ENCODE assay signal across 8 cellular contexts in the genomic region with DNA sequence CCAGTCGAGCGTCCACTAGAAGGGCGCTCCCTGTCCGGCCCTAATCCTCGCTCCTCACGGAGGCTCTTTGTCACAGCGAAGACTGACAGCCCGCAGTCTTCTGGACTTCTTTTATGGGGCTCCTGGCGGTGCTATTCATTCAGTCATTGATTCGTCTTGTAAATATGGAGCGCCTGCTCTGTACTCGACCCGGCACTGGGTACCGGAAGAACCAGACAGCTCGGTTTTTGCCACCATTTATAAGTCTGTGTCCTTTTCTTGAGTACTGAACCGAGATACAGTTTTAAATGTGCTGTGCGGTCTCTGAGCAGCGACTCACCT. TPM values are rescaled to one million over a fixed set of nuclear protein-coding genes. Genes with fewer than 3 reads are reported as not detected.
DNase-seq lines count a peak whose midpoint lies in the region; ATAC-seq and TF ChIP-seq lines count a peak whose summit lies in the region.

No MANE protein-coding gene starts in this region.

- H3K4me1 Mint-ChIP-seq in activated T-cell treated with anti-CD3 and anti-CD28 coated beads, Interleukin-2, amount 50 U/mL, for 72 hours (ENCODE audit: low read depth), result peaks cover 50% of the 10 kb centered on the region
- peaks cover 17% of the 10 kb centered on the region for H3K4me1 Mint-ChIP-seq in endothelial cell (ENCODE audit: unreplicated experiment)

- ATAC-seq in activated T-cell treated with anti-CD3 and anti-CD28 coated beads, Interleukin-2, amount 50 U/mL, for 72 hours (replicated peaks in 1 of 2), result peak; percentile 32 to 38
- ATAC-seq in HG03095 (IDR thresholded peaks at IDR 0.05; ENCODE audit: unreplicated experiment), result peak; percentile 24

- H3K9me3 Mint-ChIP-seq in activated T-cell treated with anti-CD3 and anti-CD28 coated beads, Interleukin-2, amount 50 U/mL, for 72 hours, result peaks cover 1 to 3% of the 10 kb centered on the region in 2 donors
- H3K9me3 Mint-ChIP-seq in endothelial cell (ENCODE audit: unreplicated experiment), result no peaks in the 10 kb centered on the region

- H3K27ac Mint-ChIP-seq in activated T-cell treated with anti-CD3 and anti-CD28 coated beads, Interleukin-2, amount 50 U/mL, for 72 hours, result peak overlapping the region; percentile 80
- peak overlapping the region; percentile 77 for H3K27ac Mint-ChIP-seq in endothelial cell (ENCODE audit: unreplicated experiment)

- DNase-seq in activated T-cell treated with anti-CD3 and anti-CD28 coated beads, Interleukin-2, amount 50 U/mL, for 72 hours, result no peak
- DNase-seq in activated T-cell treated with anti-CD3 and anti-CD28 coated beads, Interleukin-2, amount 50 U/mL, for 1 hour, result no peak
- DNase-seq in RKO (ENCODE audit: low spot score) (peak; percentile 74), endothelial cell (ENCODE audit: low spot score) (no peak), occipital lobe (lab: John Stamatoyannopoulos, UW) (peak; percentile 56), mesenteric fat pad (ENCODE audit: low spot score) (no peak), NCI-H82 treated with DMSO at 0.1 percent for 48 hours (lab: John Stamatoyannopoulos, UW; ENCODE audit: unreplicated experiment) (no peak)

- no peaks in the 10 kb centered on the region for H3K27me3 Mint-ChIP-seq in activated T-cell treated with anti-CD3 and anti-CD28 coated beads, Interleukin-2, amount 50 U/mL, for 72 hours (ENCODE audit: low read depth)
- H3K27me3 Mint-ChIP-seq in endothelial cell (ENCODE audit: unreplicated experiment), result peaks cover 8% of the 10 kb centered on the region

- H3K36me3 Mint-ChIP-seq in activated T-cell treated with anti-CD3 and anti-CD28 coated beads, Interleukin-2, amount 50 U/mL, for 72 hours (ENCODE audit: insufficient read depth in 2 of 2), result peaks cover 8 to 19% of the 10 kb centered on the region in 2 donors
- peaks cover 9% of the 10 kb centered on the region for H3K36me3 Mint-ChIP-seq in endothelial cell (ENCODE audit: low read depth, unreplicated experiment)

- TF ChIP-seq CTCF in endothelial cell (IDR thresholded peaks at IDR 0.05; ENCODE audit: unreplicated experiment), result no peak

- H3K4me3 Mint-ChIP-seq in activated T-cell treated with anti-CD3 and anti-CD28 coated beads, Interleukin-2, amount 50 U/mL, for 72 hours, result peak overlapping the region; percentile 87 to 93
- peak overlapping the region; percentile 93 for H3K4me3 Mint-ChIP-seq in endothelial cell (ENCODE audit: unreplicated experiment)

RNA-seq across cellular contexts. Expression of gene DMAC2L, which starts 0.6 kb away (rescaled TPM):
- 10 to 100 TPM; 18.2 to 18.9 TPM for total RNA-seq in activated T-cell treated with anti-CD3 and anti-CD28 coated beads, Interleukin-2, amount 50 U/mL, for 72 hours
- total RNA-seq in endothelial cell (ENCODE audit: unreplicated experiment) (14.1 TPM), occipital lobe (15.9 TPM), mesenteric fat pad (19.5 TPM)

RNA-seq across cellular contexts. Expression of gene L2HGDH, which starts 0.7 kb away (rescaled TPM):
- total RNA-seq in activated T-cell treated with anti-CD3 and anti-CD28 coated beads, Interleukin-2, amount 50 U/mL, for 72 hours, result 10 to 100 TPM; 11.2 to 18.2 TPM
- total RNA-seq in endothelial cell (ENCODE audit: unreplicated experiment), result 7.6 TPM
- 18.6 TPM for total RNA-seq in occipital lobe
- total RNA-seq in mesenteric fat pad, result 4.8 TPM

Comparison
In these comparisons a context has a peak if more than half of its experiments do, and no peak if none do; other contexts are left out.
1. DNase-seq: peak in RKO (single experiment) and occipital lobe (single experiment); none in activated T-cell treated with anti-CD3 and anti-CD28 coated beads, Interleukin-2, amount 50 U/mL, for 72 hours (0 of 2), activated T-cell treated with anti-CD3 and anti-CD28 coated beads, Interleukin-2, amount 50 U/mL, for 1 hour (single experiment), endothelial cell (single experiment), mesenteric fat pad (single experiment) and NCI-H82 treated with DMSO at 0.1 percent for 48 hours (single experiment).